Comparison of ENCODE assay signal across 1 cellular context in genomic region chr7:123532788-123533552, GRCh38.
TF ChIP-seq lines count a peak whose summit lies in the region.
"Not testable (repeated sequence)": the region's sequence is repeated elsewhere in the genome, so short reads cannot be mapped to it uniquely, and the experiment has no call there.

No MANE protein-coding gene starts in this region.

TF ChIP-seq in K562, 482 proteins besides CTCF, POLR2A, EP300 and RAD21 (continued from another document and continues in another):
- 0 out of 2 replicates have a peak, but pooled peaks have one; percentile 19 for TF ChIP-seq NCOA1 (IDR thresholded peaks at IDR 0.05; ENCODE audit: low read depth)
- 0 out of 4 replicates have a peak, but pooled peaks of 1 of the 2 experiments have one; percentile 21 for TF ChIP-seq ARNT (IDR thresholded peaks at IDR 0.05)
- TF ChIP-seq REST (CRISPR knock-in tag; IDR thresholded peaks at IDR 0.05; ENCODE audit: low read depth) = 0 out of 2 replicates have a peak, but pooled peaks have one; percentile 32
- peak; percentile 53 for TF ChIP-seq GATAD2B (IDR thresholded peaks at IDR 0.05; ENCODE audit: borderline replicate concordance)
- peak; percentile 75 for TF ChIP-seq ZBTB17 (CRISPR knock-in tag; IDR thresholded peaks at IDR 0.05)
- TF ChIP-seq THAP12 (CRISPR knock-in tag; IDR thresholded peaks at IDR 0.05) = 0 out of 2 replicates have a peak, but pooled peaks have one; percentile 69
- peak; percentile 41; the same call in 1 of the 2 replicates for TF ChIP-seq L3MBTL2 (IDR thresholded peaks at IDR 0.05)
- 0 out of 2 replicates have a peak, but pooled peaks have one; percentile 20 for TF ChIP-seq TRIM28 (IDR thresholded peaks at IDR 0.05)
- TF ChIP-seq STAT5A (IDR thresholded peaks at IDR 0.05; ENCODE audit: borderline replicate concordance, low read length) = 0 out of 2 replicates have a peak, but pooled peaks have one; percentile 7
- peak; percentile 49; the same call in 1 of the 2 replicates for TF ChIP-seq ZNF592 (IDR thresholded peaks at IDR 0.05)
- peak; percentile 18; the same call in 1 of the 2 replicates for TF ChIP-seq TEAD4 (IDR thresholded peaks at IDR 0.05; ENCODE audit: low read length)
- not testable (repeated sequence) for TF ChIP-seq TEAD4 (CRISPR knock-in tag; IDR thresholded peaks at IDR 0.05; ENCODE audit: borderline replicate concordance)
- TF ChIP-seq FIP1L1 (IDR thresholded peaks at IDR 0.05; ENCODE audit: low read depth, low read length, poor library complexity, severe bottlenecking) = peak; percentile 42
- peak; percentile 13; the same call in 1 of the 2 replicates for TF ChIP-seq RAD51 (IDR thresholded peaks at IDR 0.05; ENCODE audit: borderline replicate concordance, low read depth)
- TF ChIP-seq HDAC3 (IDR thresholded peaks at IDR 0.05; ENCODE audit: borderline replicate concordance, partially characterized antibody) = peak; percentile 77
- TF ChIP-seq ZNF583 (CRISPR knock-in tag; IDR thresholded peaks at IDR 0.05) = 0 out of 2 replicates have a peak, but pooled peaks have one; percentile 62
- 0 out of 2 replicates have a peak, but pooled peaks have one; percentile 16 for TF ChIP-seq BCOR (IDR thresholded peaks at IDR 0.05)
- peak; percentile 30; the same call in 1 of the 2 replicates for TF ChIP-seq PHF8 (IDR thresholded peaks at IDR 0.05; ENCODE audit: borderline replicate concordance, low read length)
- TF ChIP-seq SUPT5H (IDR thresholded peaks at IDR 0.05) = peak; percentile 58; the same call in 1 of the 2 replicates
- TF ChIP-seq TAL1 (IDR thresholded peaks at IDR 0.05) = peak; percentile 40; the same call in 1 of the 2 replicates
- peak; percentile 40; the same call in 1 of the 2 replicates for TF ChIP-seq ZNF24 (IDR thresholded peaks at IDR 0.05)
- peak; percentile 28; the same call in 1 of the 2 replicates for TF ChIP-seq SMARCA4 (IDR thresholded peaks at IDR 0.05)
- TF ChIP-seq DPF2 (IDR thresholded peaks at IDR 0.05) = peak; percentile 46; the same call in 1 of the 2 replicates
- peak; percentile 94 for TF ChIP-seq CXXC5 (CRISPR knock-in tag; IDR thresholded peaks at IDR 0.05)
- peak; percentile 78 for TF ChIP-seq VEZF1 (CRISPR knock-in tag; IDR thresholded peaks at IDR 0.05)
- peak; percentile 22; the same call in 1 of the 2 replicates for TF ChIP-seq ZNF263 (CRISPR knock-in tag; IDR thresholded peaks at IDR 0.05; ENCODE audit: borderline replicate concordance)
- TF ChIP-seq EP400 (IDR thresholded peaks at IDR 0.05) = peak; percentile 59
- 0 out of 2 replicates have a peak, but pooled peaks have one; percentile 10 for TF ChIP-seq MBD1 (CRISPR knock-in tag; IDR thresholded peaks at IDR 0.05)
- TF ChIP-seq CC2D1A (IDR thresholded peaks at IDR 0.05) = peak; percentile 35; the same call in 1 of the 2 replicates
- TF ChIP-seq MGA (IDR thresholded peaks at IDR 0.05) = peak; percentile 20; the same call in 1 of the 2 replicates
